In genomic region chr18:79797518-79798345, GRCh38 we compare ENCODE assay signal across 8 cellular contexts. TPM values are rescaled to one million over a fixed set of nuclear protein-coding genes. Genes with fewer than 3 reads are reported as not detected.
DNase-seq lines count a peak whose midpoint lies in the region; ATAC-seq and TF ChIP-seq lines count a peak whose summit lies in the region.

Gene KCNG2 (plus strand): TSS chr18:79797938. CDS start chr18:79863668, 65,730 bp downstream.

- no peaks in the 10 kb centered on the region for H3K9me3 Mint-ChIP-seq in activated CD8-positive, alpha-beta T cell treated with anti-CD3 and anti-CD28 coated beads, Interleukin-2, amount 10 ng/mL, durations not matched to agents 7 days and 5 days (ENCODE audit: insufficient read depth)

- H3K4me3 ChIP-seq in left ventricle myocardium inferior (peak within 1 kb of the TSS; percentile 57), spleen (peak within 1 kb of the TSS in 7 of 8 donors; percentile 31 to 67 (median 42)), ovary (no peak within 1 kb of the TSS)

- no peak within 1 kb of the TSS for H3K27ac ChIP-seq in left ventricle myocardium inferior (replicated peaks)
- no peak within 1 kb of the TSS for H3K27ac ChIP-seq in spleen
- no peak within 1 kb of the TSS for H3K27ac ChIP-seq in ovary

- H3K4me1 ChIP-seq in left ventricle myocardium inferior = peaks cover 24% of the 10 kb centered on the region
- H3K4me1 ChIP-seq in spleen = peaks cover 18 to 73% (median 31%) of the 10 kb centered on the region in 6 donors
- H3K4me1 ChIP-seq in ovary (ENCODE audit: insufficient read depth) = no peaks in the 10 kb centered on the region

- H3K27me3 ChIP-seq in left ventricle myocardium inferior (ENCODE audit: low read depth) = peaks cover 96% of the 10 kb centered on the region
- H3K27me3 ChIP-seq in spleen (replicated peaks in 1 of 7) = peaks cover 0 to 59% (median 37%) of the 10 kb centered on the region in 7 donors
- H3K27me3 ChIP-seq in ovary = no peaks in the 10 kb centered on the region

- ATAC-seq in activated CD8-positive, alpha-beta T cell treated with anti-CD3 and anti-CD28 coated beads, Interleukin-2, amount 10 ng/mL, durations not matched to agents 7 days and 5 days = peak; percentile 70
- no peak for ATAC-seq in GM19035 (IDR thresholded peaks at IDR 0.05; ENCODE audit: unreplicated experiment)

- no peak within 1 kb of the TSS for H3K27ac Mint-ChIP-seq in activated CD8-positive, alpha-beta T cell treated with anti-CD3 and anti-CD28 coated beads, Interleukin-2, amount 10 ng/mL, durations not matched to agents 7 days and 5 days

- CTCF ChIA-PET in activated CD8-positive, alpha-beta T cell treated with anti-CD3 and anti-CD28 coated beads, Interleukin-2, amount 10 ng/mL, durations not matched to agents 7 days and 5 days (lab: Charles Lee) = no interaction called here

- 4 to 28% (median 6%) methylated on average over 15 to 92 of the region's 92 CpGs for WGBS in spleen, 5 donors
- WGBS in ovary, 3 donors = 3 to 17% (median 5%) methylated on average over 16 to 92 of the region's 92 CpGs

- H3K9me3 ChIP-seq in left ventricle myocardium inferior (replicated peaks) (no peaks in the 10 kb centered on the region), spleen (no peaks in the 10 kb centered on the region), ovary (no peaks in the 10 kb centered on the region)

- peaks cover 39% of the 10 kb centered on the region for H3K27me3 Mint-ChIP-seq in activated CD8-positive, alpha-beta T cell treated with anti-CD3 and anti-CD28 coated beads, Interleukin-2, amount 10 ng/mL, durations not matched to agents 7 days and 5 days (ENCODE audit: low read depth)

- peak within 1 kb of the TSS; percentile 9 for H3K4me3 Mint-ChIP-seq in activated CD8-positive, alpha-beta T cell treated with anti-CD3 and anti-CD28 coated beads, Interleukin-2, amount 10 ng/mL, durations not matched to agents 7 days and 5 days

- peak; percentile 53 for DNase-seq in stimulated activated CD4-positive, alpha-beta T cell treated with anti-CD3 and anti-CD28 coated beads, Interleukin-15, amount 100 ng/mL, for 24 hours
- DNase-seq in stimulated activated CD4-positive, alpha-beta T cell treated with anti-CD3 and anti-CD28 coated beads, Interleukin-1b, Interleukin-23, amount 100 ng/mL, for 48 hours = no peak
- DNase-seq in activated CD8-positive, alpha-beta T cell treated with anti-CD3 and anti-CD28 coated beads, Interleukin-2, amount 10 ng/mL, durations not matched to agents 7 days and 5 days = no peak
- DNase-seq in left ventricle myocardium inferior = no peak
- peak; percentile 87 for DNase-seq in spleen
- no peak for DNase-seq in ovary
- no peak for DNase-seq in DMS79 (lab: John Stamatoyannopoulos, UW)

- no peak for TF ChIP-seq EP300 in ovary (IDR thresholded peaks at IDR 0.05)

- peaks cover 9% of the 10 kb centered on the region for H3K4me1 Mint-ChIP-seq in activated CD8-positive, alpha-beta T cell treated with anti-CD3 and anti-CD28 coated beads, Interleukin-2, amount 10 ng/mL, durations not matched to agents 7 days and 5 days (ENCODE audit: low read depth)

- H3K36me3 ChIP-seq in left ventricle myocardium inferior (no peaks in the 10 kb centered on the region), spleen (no peaks in the 10 kb centered on the region), ovary (no peaks in the 10 kb centered on the region)

- TF ChIP-seq CTCF in left ventricle myocardium inferior (IDR thresholded peaks at IDR 0.05; ENCODE audit: borderline replicate concordance) = no peak
- peak in 2 of 11 experiments; percentile 18 to 24 for TF ChIP-seq CTCF in spleen (IDR thresholded peaks at IDR 0.05 in 8 of 11, conservative IDR thresholded peaks at IDR 0.05 in 3 of 11)
- no peak for TF ChIP-seq CTCF in ovary (IDR thresholded peaks at IDR 0.05)

- TF ChIP-seq POLR2A in spleen (IDR thresholded peaks at IDR 0.05) (no peak), ovary (IDR thresholded peaks at IDR 0.05) (no peak)

- intact Hi-C loops in left ventricle myocardium inferior (cut with micrococcal nuclease) (no loop called here), spleen (cut with DNase I; ENCODE audit: low total_unique reads) (no loop called here), ovary (cut with DNase I) (no loop called here)

- peaks cover 2% of the 10 kb centered on the region for H3K36me3 Mint-ChIP-seq in activated CD8-positive, alpha-beta T cell treated with anti-CD3 and anti-CD28 coated beads, Interleukin-2, amount 10 ng/mL, durations not matched to agents 7 days and 5 days (ENCODE audit: low read depth)

- POLR2A ChIA-PET in activated CD8-positive, alpha-beta T cell treated with anti-CD3 and anti-CD28 coated beads, Interleukin-2, amount 10 ng/mL, durations not matched to agents 7 days and 5 days (lab: Charles Lee) = no interaction called here

RNA-seq across cellular contexts. Expression of gene KCNG2, which starts in this region (rescaled TPM):
- total RNA-seq in activated CD8-positive, alpha-beta T cell treated with anti-CD3 and anti-CD28 coated beads, Interleukin-2, amount 10 ng/mL, durations not matched to agents 7 days and 5 days = not detected
- total RNA-seq in left ventricle myocardium inferior = not detected
- total RNA-seq in spleen = 1 to 10 TPM in 3 of 7 donors, under 1 TPM in 3, not detected in 1; 0.17 to 3.2 (median 1.1) TPM
- polyA plus RNA-seq in spleen = under 1 TPM; 0.15 to 0.38 (median 0.22) TPM
- under 1 TPM in 5 of 7 donors, not detected in 2; 0.17 to 0.80 (median 0.23) TPM for total RNA-seq in ovary
- under 1 TPM in 1 of 2 donors, not detected in 1; 0.10 TPM for polyA plus RNA-seq in ovary

Comparison
In these comparisons a context has a peak if more than half of its experiments do, and no peak if none do; other contexts are left out.
1. DNase-seq: peak in stimulated activated CD4-positive, alpha-beta T cell treated with anti-CD3 and anti-CD28 coated beads, Interleukin-15, amount 100 ng/mL, for 24 hours (single experiment) and spleen (single experiment); none in stimulated activated CD4-positive, alpha-beta T cell treated with anti-CD3 and anti-CD28 coated beads, Interleukin-1b, Interleukin-23, amount 100 ng/mL, for 48 hours (single experiment), activated CD8-positive, alpha-beta T cell treated with anti-CD3 and anti-CD28 coated beads, Interleukin-2, amount 10 ng/mL, durations not matched to agents 7 days and 5 days (single experiment), left ventricle myocardium inferior (single experiment), ovary (0 of 5) and DMS79 (single experiment).
2. Peak in ATAC-seq in activated CD8-positive, alpha-beta T cell treated with anti-CD3 and anti-CD28 coated beads, Interleukin-2, amount 10 ng/mL, durations not matched to agents 7 days and 5 days; RNA of the gene not detected or under 1 TPM.